In the genomic region with DNA sequence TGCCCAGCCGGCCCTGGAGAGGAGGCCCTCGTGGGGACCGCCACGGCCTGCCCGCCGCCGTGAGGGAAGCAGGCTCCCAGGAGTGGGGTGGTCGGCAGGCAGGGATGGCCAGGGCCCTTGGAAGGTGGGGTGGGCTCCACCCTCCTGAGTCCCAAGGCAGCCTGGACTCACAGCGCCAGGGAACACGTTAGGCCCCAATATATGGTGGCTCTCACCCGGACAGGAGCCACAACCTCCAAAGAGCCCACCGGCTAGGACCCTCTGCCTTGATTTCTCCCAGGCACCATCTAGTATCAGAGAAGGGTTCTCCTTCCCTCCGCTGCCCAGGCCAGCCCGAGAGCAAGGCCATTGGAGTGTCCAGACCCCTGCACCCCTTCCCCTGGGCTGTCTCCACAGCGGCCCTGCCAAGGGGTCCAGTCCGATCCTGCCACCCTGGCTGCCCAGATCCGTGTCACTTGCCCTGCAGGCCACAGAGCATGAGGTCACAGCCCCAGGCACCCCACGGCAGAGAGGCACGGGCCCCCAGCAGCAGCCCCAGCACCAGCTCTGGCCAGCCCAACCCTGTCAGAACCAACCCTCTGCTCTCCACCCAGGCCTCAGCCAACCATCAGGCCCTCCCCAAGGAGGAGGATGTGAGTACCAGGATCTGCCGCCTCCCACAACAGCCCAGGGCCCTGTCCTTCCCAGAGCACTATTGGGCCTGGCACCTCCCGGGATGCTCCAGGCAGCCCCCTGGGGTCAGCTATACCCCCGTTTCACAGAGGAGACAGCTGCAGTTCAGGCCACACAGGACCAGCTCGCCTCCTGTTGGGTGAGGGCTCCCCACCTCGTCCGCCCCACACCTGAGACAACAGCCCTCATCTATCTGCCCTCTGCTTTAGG, we compare ENCODE assay signal across 1 cellular context.
TF ChIP-seq lines count a peak whose summit lies in the region.

No MANE protein-coding gene starts in this region.

TF ChIP-seq in K562, 482 proteins besides CTCF, POLR2A, EP300 and RAD21:
- no peak for TF ChIP-seq BHLHE40 (IDR thresholded peaks at IDR 0.05; ENCODE audit: low read length)
- no peak for TF ChIP-seq CREB1 (IDR thresholded peaks at IDR 0.05)
- 0 out of 2 replicates have a peak, but pooled peaks have one; percentile 32 for TF ChIP-seq CREB1 (CRISPR knock-in tag; IDR thresholded peaks at IDR 0.05)
- TF ChIP-seq SUPT5H (IDR thresholded peaks at IDR 0.05), result 0 out of 2 replicates have a peak, but pooled peaks have one; percentile 6
- peak; percentile 41 for TF ChIP-seq RBFOX2 (IDR thresholded peaks at IDR 0.05; ENCODE audit: low read depth, low read length)
- TF ChIP-seq, protein P1, sequence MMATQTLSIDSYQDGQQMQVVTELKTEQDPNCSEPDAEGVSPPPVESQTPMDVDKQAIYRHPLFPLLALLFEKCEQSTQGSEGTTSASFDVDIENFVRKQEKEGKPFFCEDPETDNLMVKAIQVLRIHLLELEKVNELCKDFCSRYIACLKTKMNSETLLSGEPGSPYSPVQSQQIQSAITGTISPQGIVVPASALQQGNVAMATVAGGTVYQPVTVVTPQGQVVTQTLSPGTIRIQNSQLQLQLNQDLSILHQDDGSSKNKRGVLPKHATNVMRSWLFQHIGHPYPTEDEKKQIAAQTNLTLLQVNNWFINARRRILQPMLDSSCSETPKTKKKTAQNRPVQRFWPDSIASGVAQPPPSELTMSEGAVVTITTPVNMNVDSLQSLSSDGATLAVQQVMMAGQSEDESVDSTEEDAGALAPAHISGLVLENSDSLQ (IDR thresholded peaks at IDR 0.05), result no peak
- TF ChIP-seq, protein P2, sequence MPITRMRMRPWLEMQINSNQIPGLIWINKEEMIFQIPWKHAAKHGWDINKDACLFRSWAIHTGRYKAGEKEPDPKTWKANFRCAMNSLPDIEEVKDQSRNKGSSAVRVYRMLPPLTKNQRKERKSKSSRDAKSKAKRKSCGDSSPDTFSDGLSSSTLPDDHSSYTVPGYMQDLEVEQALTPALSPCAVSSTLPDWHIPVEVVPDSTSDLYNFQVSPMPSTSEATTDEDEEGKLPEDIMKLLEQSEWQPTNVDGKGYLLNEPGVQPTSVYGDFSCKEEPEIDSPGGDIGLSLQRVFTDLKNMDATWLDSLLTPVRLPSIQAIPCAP (CRISPR knock-in tag; IDR thresholded peaks at IDR 0.05; ENCODE audit: borderline replicate concordance), result no peak
- TF ChIP-seq, protein P3, sequence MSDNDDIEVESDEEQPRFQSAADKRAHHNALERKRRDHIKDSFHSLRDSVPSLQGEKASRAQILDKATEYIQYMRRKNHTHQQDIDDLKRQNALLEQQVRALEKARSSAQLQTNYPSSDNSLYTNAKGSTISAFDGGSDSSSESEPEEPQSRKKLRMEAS (CRISPR knock-in tag; IDR thresholded peaks at IDR 0.05), result peak; percentile 37; the same call in 1 of the 2 replicates
- no peak for TF ChIP-seq ZNF644 (tag; IDR thresholded peaks at IDR 0.05; ENCODE audit: low read depth)
- TF ChIP-seq HEY1 (CRISPR knock-in tag; IDR thresholded peaks at IDR 0.05; ENCODE audit: borderline replicate concordance), result no peak
- TF ChIP-seq GTF2E2 (tag; IDR thresholded peaks at IDR 0.05), result no peak
- TF ChIP-seq FIP1L1 (IDR thresholded peaks at IDR 0.05; ENCODE audit: low read depth, low read length, poor library complexity, severe bottlenecking), result peak; percentile 20
- TF ChIP-seq MAFF (IDR thresholded peaks at IDR 0.05; ENCODE audit: low read length), result no peak
- TF ChIP-seq, protein P4, sequence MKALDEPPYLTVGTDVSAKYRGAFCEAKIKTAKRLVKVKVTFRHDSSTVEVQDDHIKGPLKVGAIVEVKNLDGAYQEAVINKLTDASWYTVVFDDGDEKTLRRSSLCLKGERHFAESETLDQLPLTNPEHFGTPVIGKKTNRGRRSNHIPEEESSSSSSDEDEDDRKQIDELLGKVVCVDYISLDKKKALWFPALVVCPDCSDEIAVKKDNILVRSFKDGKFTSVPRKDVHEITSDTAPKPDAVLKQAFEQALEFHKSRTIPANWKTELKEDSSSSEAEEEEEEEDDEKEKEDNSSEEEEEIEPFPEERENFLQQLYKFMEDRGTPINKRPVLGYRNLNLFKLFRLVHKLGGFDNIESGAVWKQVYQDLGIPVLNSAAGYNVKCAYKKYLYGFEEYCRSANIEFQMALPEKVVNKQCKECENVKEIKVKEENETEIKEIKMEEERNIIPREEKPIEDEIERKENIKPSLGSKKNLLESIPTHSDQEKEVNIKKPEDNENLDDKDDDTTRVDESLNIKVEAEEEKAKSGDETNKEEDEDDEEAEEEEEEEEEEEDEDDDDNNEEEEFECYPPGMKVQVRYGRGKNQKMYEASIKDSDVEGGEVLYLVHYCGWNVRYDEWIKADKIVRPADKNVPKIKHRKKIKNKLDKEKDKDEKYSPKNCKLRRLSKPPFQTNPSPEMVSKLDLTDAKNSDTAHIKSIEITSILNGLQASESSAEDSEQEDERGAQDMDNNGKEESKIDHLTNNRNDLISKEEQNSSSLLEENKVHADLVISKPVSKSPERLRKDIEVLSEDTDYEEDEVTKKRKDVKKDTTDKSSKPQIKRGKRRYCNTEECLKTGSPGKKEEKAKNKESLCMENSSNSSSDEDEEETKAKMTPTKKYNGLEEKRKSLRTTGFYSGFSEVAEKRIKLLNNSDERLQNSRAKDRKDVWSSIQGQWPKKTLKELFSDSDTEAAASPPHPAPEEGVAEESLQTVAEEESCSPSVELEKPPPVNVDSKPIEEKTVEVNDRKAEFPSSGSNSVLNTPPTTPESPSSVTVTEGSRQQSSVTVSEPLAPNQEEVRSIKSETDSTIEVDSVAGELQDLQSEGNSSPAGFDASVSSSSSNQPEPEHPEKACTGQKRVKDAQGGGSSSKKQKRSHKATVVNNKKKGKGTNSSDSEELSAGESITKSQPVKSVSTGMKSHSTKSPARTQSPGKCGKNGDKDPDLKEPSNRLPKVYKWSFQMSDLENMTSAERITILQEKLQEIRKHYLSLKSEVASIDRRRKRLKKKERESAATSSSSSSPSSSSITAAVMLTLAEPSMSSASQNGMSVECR (CRISPR knock-in tag; IDR thresholded peaks at IDR 0.05), result 0 out of 2 replicates have a peak, but pooled peaks have one; percentile 58
- 0 out of 4 replicates have a peak, but pooled peaks of 1 of the 2 experiments have one; percentile 6 for TF ChIP-seq FOXA3 (CRISPR knock-in tag; conservative IDR thresholded peaks at IDR 0.05 in 1 of 2, IDR thresholded peaks at IDR 0.05 in 1 of 2)
- 0 out of 2 replicates have a peak, but pooled peaks have one; percentile 4 for TF ChIP-seq ATF7 (IDR thresholded peaks at IDR 0.05)
- TF ChIP-seq EHMT2 (IDR thresholded peaks at IDR 0.05), result no peak
- TF ChIP-seq, protein P5, sequence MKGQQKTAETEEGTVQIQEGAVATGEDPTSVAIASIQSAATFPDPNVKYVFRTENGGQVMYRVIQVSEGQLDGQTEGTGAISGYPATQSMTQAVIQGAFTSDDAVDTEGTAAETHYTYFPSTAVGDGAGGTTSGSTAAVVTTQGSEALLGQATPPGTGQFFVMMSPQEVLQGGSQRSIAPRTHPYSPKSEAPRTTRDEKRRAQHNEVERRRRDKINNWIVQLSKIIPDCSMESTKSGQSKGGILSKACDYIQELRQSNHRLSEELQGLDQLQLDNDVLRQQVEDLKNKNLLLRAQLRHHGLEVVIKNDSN (CRISPR knock-in tag; IDR thresholded peaks at IDR 0.05), result 0 out of 2 replicates have a peak, but pooled peaks have one; percentile 15
- TF ChIP-seq GABPB1 (CRISPR knock-in tag; IDR thresholded peaks at IDR 0.05), result no peak
- TF ChIP-seq, protein P6, sequence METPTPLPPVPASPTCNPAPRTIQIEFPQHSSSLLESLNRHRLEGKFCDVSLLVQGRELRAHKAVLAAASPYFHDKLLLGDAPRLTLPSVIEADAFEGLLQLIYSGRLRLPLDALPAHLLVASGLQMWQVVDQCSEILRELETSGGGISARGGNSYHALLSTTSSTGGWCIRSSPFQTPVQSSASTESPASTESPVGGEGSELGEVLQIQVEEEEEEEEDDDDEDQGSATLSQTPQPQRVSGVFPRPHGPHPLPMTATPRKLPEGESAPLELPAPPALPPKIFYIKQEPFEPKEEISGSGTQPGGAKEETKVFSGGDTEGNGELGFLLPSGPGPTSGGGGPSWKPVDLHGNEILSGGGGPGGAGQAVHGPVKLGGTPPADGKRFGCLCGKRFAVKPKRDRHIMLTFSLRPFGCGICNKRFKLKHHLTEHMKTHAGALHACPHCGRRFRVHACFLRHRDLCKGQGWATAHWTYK (CRISPR knock-in tag; IDR thresholded peaks at IDR 0.05), result 0 out of 2 replicates have a peak, but pooled peaks have one; percentile 20
- peak; percentile 63 for TF ChIP-seq ZFX (CRISPR knock-in tag; IDR thresholded peaks at IDR 0.05)
- 0 out of 2 replicates have a peak, but pooled peaks have one; percentile 2 for TF ChIP-seq CTBP1 (IDR thresholded peaks at IDR 0.05; ENCODE audit: borderline replicate concordance)
- TF ChIP-seq, protein P7, sequence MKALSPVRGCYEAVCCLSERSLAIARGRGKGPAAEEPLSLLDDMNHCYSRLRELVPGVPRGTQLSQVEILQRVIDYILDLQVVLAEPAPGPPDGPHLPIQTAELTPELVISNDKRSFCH (CRISPR knock-in tag; IDR thresholded peaks at IDR 0.05), result no peak
- TF ChIP-seq, protein P7 (tag; IDR thresholded peaks at IDR 0.05), result 0 out of 2 replicates have a peak, but pooled peaks have one; percentile 38
- TF ChIP-seq NRF1 (conservative IDR thresholded peaks at IDR 0.05 in 1 of 2, IDR thresholded peaks at IDR 0.05 in 1 of 2), result 0 out of 4 replicates have a peak, but pooled peaks of 1 of the 2 experiments have one; percentile 2
- TF ChIP-seq, protein P8, sequence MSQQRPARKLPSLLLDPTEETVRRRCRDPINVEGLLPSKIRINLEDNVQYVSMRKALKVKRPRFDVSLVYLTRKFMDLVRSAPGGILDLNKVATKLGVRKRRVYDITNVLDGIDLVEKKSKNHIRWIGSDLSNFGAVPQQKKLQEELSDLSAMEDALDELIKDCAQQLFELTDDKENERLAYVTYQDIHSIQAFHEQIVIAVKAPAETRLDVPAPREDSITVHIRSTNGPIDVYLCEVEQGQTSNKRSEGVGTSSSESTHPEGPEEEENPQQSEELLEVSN (IDR thresholded peaks at IDR 0.05; ENCODE audit: borderline replicate concordance in 1 of 2, extremely low read depth in 1 of 2, insufficient read depth in 1 of 2, insufficient read length in 1 of 2, low read depth in 1 of 2, low read length in 1 of 2, poor library complexity in 1 of 2, severe bottlenecking in 1 of 2), result peak in 1 of 2 experiments; percentile 24
- TF ChIP-seq CSDE1 (IDR thresholded peaks at IDR 0.05), result no peak
- TF ChIP-seq TAL1 (IDR thresholded peaks at IDR 0.05), result no peak
- no peak for TF ChIP-seq TOE1 (IDR thresholded peaks at IDR 0.05; ENCODE audit: borderline replicate concordance)
- TF ChIP-seq TOE1 (CRISPR knock-in tag; IDR thresholded peaks at IDR 0.05; ENCODE audit: borderline replicate concordance, low read depth), result no peak
- TF ChIP-seq MTA3 (IDR thresholded peaks at IDR 0.05; ENCODE audit: borderline replicate concordance), result 0 out of 2 replicates have a peak, but pooled peaks have one; percentile 7
- TF ChIP-seq NONO (IDR thresholded peaks at IDR 0.05; ENCODE audit: low read depth in 2 of 2, low read length in 1 of 2), result no peak
- TF ChIP-seq ATF1 (CRISPR knock-in tag; IDR thresholded peaks at IDR 0.05), result no peak
- TF ChIP-seq ATF1 (tag; IDR thresholded peaks at IDR 0.05), result 0 out of 2 replicates have a peak, but pooled peaks have one; percentile 8
- TF ChIP-seq FOXM1 (IDR thresholded peaks at IDR 0.05; ENCODE audit: low read depth), result no peak
- no peak for TF ChIP-seq FOXM1 (CRISPR knock-in tag; IDR thresholded peaks at IDR 0.05; ENCODE audit: low read depth)
- TF ChIP-seq HSF4 (CRISPR knock-in tag; IDR thresholded peaks at IDR 0.05; ENCODE audit: borderline replicate concordance), result no peak
